In the genomic region with DNA sequence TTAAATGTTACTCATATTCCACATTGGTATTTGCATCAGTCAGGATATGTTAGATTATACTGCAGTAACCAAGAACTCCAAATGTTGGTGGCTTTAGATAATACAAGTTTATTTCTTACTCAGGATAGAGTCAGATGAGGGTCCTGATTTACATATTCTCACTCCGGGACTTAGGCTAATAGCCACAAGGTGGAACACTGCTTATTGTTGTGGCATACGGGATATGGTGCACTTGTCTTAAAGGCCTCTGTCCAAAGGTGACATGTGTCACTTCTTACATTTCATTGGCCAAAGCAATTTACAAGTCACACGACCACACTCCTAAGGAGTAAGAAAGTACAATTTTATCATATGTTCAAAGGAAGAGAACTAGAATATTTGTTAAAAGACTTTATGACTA, we compare ENCODE assay signal across 22 cellular contexts.
"Had no signal": no experiment of that assay in that cellular context is flagged by ENCODE, and none has a peak within 500 bp of the region (broad histone marks: within the 10 kb centered on the region; RNA-seq: fewer than 3 reads in every experiment).

No MANE protein-coding gene starts in this region.

- H3K4me2 ChIP-seq: hepatocyte had no signal

- H3K9me3 Mint-ChIP-seq: mesothelial cell of epicardium had no signal

- DNase-seq: dermis blood vessel endothelial cell; dorsolateral prefrontal cortex; effector CD4-positive, alpha-beta T cell; effector memory CD4-positive, alpha-beta T cell; foreskin keratinocyte; heart left ventricle; hypothalamus; left cardiac atrium; left lung; left ventricle myocardium superior; lower lobe of right lung; mesenchymal stem cell; mucosa of descending colon; naive B cell had no signal

- H3K36me3 ChIP-seq: esophagus muscularis mucosa, gastroesophageal sphincter, heart left ventricle, left lung, lower lobe of right lung had no signal

- FAIRE-seq: endothelial cell of umbilical vein, islet of Langerhans, keratinocyte had no signal

- H3K27ac ChIP-seq: coronary artery, dorsolateral prefrontal cortex, esophagus muscularis mucosa, foreskin keratinocyte, gastroesophageal sphincter, heart left ventricle, hepatocyte, left lung, lower lobe of right lung had no signal

- H3K9me3 ChIP-seq: esophagus muscularis mucosa, gastroesophageal sphincter, heart left ventricle, left lung, lower lobe of right lung, mucosa of descending colon had no signal

- ATAC-seq: foreskin keratinocyte, gastroesophageal sphincter, heart left ventricle, left cardiac atrium, left lung, left ventricle myocardium superior, lower lobe of right lung, mucosa of descending colon had no signal

- H2AFZ ChIP-seq: hepatocyte had no signal

- H3K4me1 ChIP-seq: esophagus muscularis mucosa, foreskin keratinocyte, gastroesophageal sphincter, heart left ventricle, left lung, lower lobe of right lung had no signal

- H3K27me3 ChIP-seq: esophagus muscularis mucosa, foreskin keratinocyte, heart left ventricle, hepatocyte, left lung had no signal

- H3K4me1 Mint-ChIP-seq: mesothelial cell of epicardium, naive B cell had no signal

- H3K4me3 ChIP-seq: coronary artery, dorsolateral prefrontal cortex, esophagus muscularis mucosa, gastroesophageal sphincter, heart left ventricle, hepatocyte, left lung, lower lobe of right lung, mucosa of descending colon had no signal

- H3K4me3 Mint-ChIP-seq: mesothelial cell of epicardium, naive B cell had no signal

- H3K36me3 Mint-ChIP-seq: mesothelial cell of epicardium, naive B cell had no signal

- H3K27ac Mint-ChIP-seq: mesothelial cell of epicardium, naive B cell had no signal

- H3K79me2 ChIP-seq: hepatocyte had no signal
